Comparison of ENCODE assay signal across 1 cellular context in the genomic region with DNA sequence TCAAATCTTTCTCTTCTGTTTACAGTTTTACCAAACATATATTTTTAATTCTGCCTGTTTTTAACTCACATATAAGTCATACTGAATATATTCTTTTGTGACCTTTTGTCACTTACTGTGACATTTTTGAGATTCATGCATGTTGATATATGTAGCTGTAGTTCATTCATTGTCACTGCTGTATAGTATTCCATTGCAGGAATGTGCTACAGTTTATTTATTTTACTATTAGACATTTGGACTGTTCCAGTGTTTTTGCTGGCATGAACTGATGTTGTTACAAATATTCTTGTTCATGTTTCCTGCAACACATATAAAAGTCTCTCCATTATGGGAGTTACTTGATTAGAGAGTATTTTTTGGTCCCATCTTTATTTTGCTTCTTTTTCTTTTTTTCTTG.
TF ChIP-seq lines count a peak whose summit lies in the region.

No MANE protein-coding gene starts in this region.

TF ChIP-seq in HEK293, 187 proteins besides CTCF, POLR2A, EP300 and RAD21 (continued from another document):
- TF ChIP-seq ZNF146 (tag by site-specific recombination; IDR thresholded peaks at IDR 0.05) = peak; percentile 76
- no peak for TF ChIP-seq ZNF175 (tag by site-specific recombination; IDR thresholded peaks at IDR 0.05)
